Comparison of ENCODE assay signal across 20 cellular contexts in genomic region chr3:42666022-42666421, GRCh38. TPM values are rescaled to one million over a fixed set of nuclear protein-coding genes. Genes with fewer than 3 reads are reported as not detected.
DNase-seq lines count a peak whose midpoint lies in the region; ATAC-seq and TF ChIP-seq lines count a peak whose summit lies in the region.
"Had no signal": no experiment of that assay in that cellular context is flagged by ENCODE, and none has a peak within 500 bp of the region (broad histone marks: within the 10 kb centered on the region; RNA-seq: fewer than 3 reads in every experiment).

No MANE protein-coding gene starts in this region.

- ATAC-seq in left lung: no peak
- ATAC-seq in HG02981 (IDR thresholded peaks at IDR 0.05; ENCODE audit: unreplicated experiment): no peak
- ATAC-seq in PC-3: no peak
- ATAC-seq: natural killer cell treated with Interleukin-12 subunit alpha and Interleukin-12 subunit beta and Interleukin-15 and Interleukin-18, amount 100 ng/mL, for 72 hours had no signal

- intact Hi-C loops in left lung (cut with DNase I): no loop called here
- intact Hi-C loops in PC-3 (cut with micrococcal nuclease): no loop called here

- no peaks in the 10 kb centered on the region for H3K27me3 Mint-ChIP-seq in brain
- H3K27me3 Mint-ChIP-seq: natural killer cell treated with Interleukin-12 subunit alpha and Interleukin-12 subunit beta and Interleukin-15 and Interleukin-18, amount 100 ng/mL, for 72 hours had no signal

- H3K4me3 Mint-ChIP-seq in brain: no peak overlapping the region
- H3K4me3 Mint-ChIP-seq: natural killer cell treated with Interleukin-12 subunit alpha and Interleukin-12 subunit beta and Interleukin-15 and Interleukin-18, amount 100 ng/mL, for 72 hours; T-helper 1 cell treated with Interleukin-12 subunit alpha and Interleukin-12 subunit beta and Interleukin-4 antibody, amounts not matched to agents 30 μg/mL and 1 μg/mL, for 36 hours had no signal

- H3K9me3 Mint-ChIP-seq in brain: peaks cover 0 to 4% (median 0%) of the 10 kb centered on the region in 5 experiments
- H3K9me3 Mint-ChIP-seq: natural killer cell treated with Interleukin-12 subunit alpha and Interleukin-12 subunit beta and Interleukin-15 and Interleukin-18, amount 100 ng/mL, for 72 hours; T-helper 1 cell treated with Interleukin-12 subunit alpha and Interleukin-12 subunit beta and Interleukin-4 antibody, amounts not matched to agents 30 μg/mL and 1 μg/mL, for 36 hours had no signal

- TF ChIP-seq CTCF in GM10266 (IDR thresholded peaks at IDR 0.05; ENCODE audit: control insufficient read depth, insufficient read depth, low read depth, missing control alignments) (no peak), brain (conservative IDR thresholded peaks at IDR 0.05) (no peak), left lung (IDR thresholded peaks at IDR 0.05) (no peak), PC-3 (conservative IDR thresholded peaks at IDR 0.05; ENCODE audit: low read depth, low read length) (no peak)

- BruUV-seq in PC-3 (replicated peaks; lab: Mats Ljungman, UMichigan): no TSS peak

- H3K36me3 ChIP-seq in left lung (peaks cover 0 to 20% of the 10 kb centered on the region in 2 donors), PC-3 (ENCODE audit: low read depth, low read length) (no peaks in the 10 kb centered on the region)
- H3K36me3 ChIP-seq: esophagus squamous epithelium, uterus, WERI-Rb-1 had no signal

- peak overlapping the region in 3 of 5 experiments; percentile 41 to 79 (median 78) for H3K27ac Mint-ChIP-seq in brain
- H3K27ac Mint-ChIP-seq: natural killer cell treated with Interleukin-12 subunit alpha and Interleukin-12 subunit beta and Interleukin-15 and Interleukin-18, amount 100 ng/mL, for 72 hours; T-helper 1 cell treated with Interleukin-12 subunit alpha and Interleukin-12 subunit beta and Interleukin-4 antibody, amounts not matched to agents 30 μg/mL and 1 μg/mL, for 36 hours had no signal

- H3K9me2 ChIP-seq in PC-3 (replicated peaks; ENCODE audit: low read length): no peaks in the 10 kb centered on the region

- no peaks in the 10 kb centered on the region for H3K27me3 ChIP-seq in left lung
- no peaks in the 10 kb centered on the region for H3K27me3 ChIP-seq in PC-3 (ENCODE audit: low read length)
- H3K27me3 ChIP-seq: uterus had no signal

- H3K9me3 ChIP-seq in left lung (no peaks in the 10 kb centered on the region), PC-3 (ENCODE audit: low read length) (no peaks in the 10 kb centered on the region)
- H3K9me3 ChIP-seq: esophagus squamous epithelium, uterus had no signal

- H3K4me3 ChIP-seq in left lung (no peak overlapping the region), PC-3 (ENCODE audit: low read length) (no peak overlapping the region)
- H3K4me3 ChIP-seq: esophagus squamous epithelium, uterus had no signal

- no peak overlapping the region for H3K9ac ChIP-seq in PC-3 (ENCODE audit: low read length)
- H3K9ac ChIP-seq: KMS-11 had no signal

- H3K4me1 ChIP-seq in left lung (no peaks in the 10 kb centered on the region), PC-3 (ENCODE audit: insufficient read depth, low read length) (no peaks in the 10 kb centered on the region)

- H3K27ac ChIP-seq in substantia nigra (ENCODE audit: low read depth, low read length, poor library complexity, severe bottlenecking) (peak overlapping the region; percentile 22), left lung (no peak overlapping the region), PC-3 (ENCODE audit: low read length) (no peak overlapping the region)
- H3K27ac ChIP-seq: KMS-11, WERI-Rb-1 had no signal

- H3K4me2 ChIP-seq in PC-3 (ENCODE audit: low read length): no peak overlapping the region
- H3K4me2 ChIP-seq: KMS-11 had no signal

- H3K36me3 Mint-ChIP-seq in brain: no peaks in the 10 kb centered on the region
- H3K36me3 Mint-ChIP-seq: natural killer cell treated with Interleukin-12 subunit alpha and Interleukin-12 subunit beta and Interleukin-15 and Interleukin-18, amount 100 ng/mL, for 72 hours had no signal

- CTCF ChIA-PET in PC-3 (lab: Charles Lee): no interaction called here

- H3K4me1 Mint-ChIP-seq in brain: peaks cover 19% of the 10 kb centered on the region

- no peaks in the 10 kb centered on the region for H4K20me1 ChIP-seq in PC-3 (ENCODE audit: low read length)

- POLR2A ChIA-PET in PC-3 (lab: Charles Lee; ENCODE audit: unreplicated experiment): no interaction called here

- H3K79me2 ChIP-seq in PC-3 (ENCODE audit: low read length): no peaks in the 10 kb centered on the region

- no peak overlapping the region for H2AFZ ChIP-seq in PC-3 (ENCODE audit: low read length)

- DNase-seq in GM10266 (ENCODE audit: extremely low spot score): peak; percentile 17
- DNase-seq in islet precursor cell: peak; percentile 21
- DNase-seq in substantia nigra (lab: John Stamatoyannopoulos, UW): peak in 1 of 49 donors; percentile 69
- no peak for DNase-seq in left lung
- no peak for DNase-seq in PC-3
- DNase-seq: activated CD4-positive, alpha-beta T cell treated with anti-CD3 and anti-CD28 coated beads, Interleukin-2, amount 50 U/mL, for 48 hours; C1 segment of cervical spinal cord; effector CD4-positive, alpha-beta T cell; esophagus squamous epithelium; mesendoderm; NCI-H2081; NCI-H446 treated with DMSO at 0.1 percent for 48 hours; stimulated activated naive CD4-positive, alpha-beta T cell treated with Interleukin-2 at 50 U/mL for 16 hours; WERI-Rb-1 had no signal

- H3F3A ChIP-seq in PC-3 (ENCODE audit: low read length, unreplicated experiment): no peaks in the 10 kb centered on the region

RNA-seq across cellular contexts. Expression of gene ZBTB47, which starts 12.5 kb away (rescaled TPM):
- 25.6 TPM for polyA plus RNA-seq in brain (ENCODE audit: insufficient read depth, low read depth, low replicate concordance)
- 10 to 100 TPM; 18.3 to 34.9 TPM for total RNA-seq in left lung
- 9.5 and 10.8 TPM in 2 replicates for total RNA-seq in PC-3 (2014; rRNA removed)

RNA-seq across cellular contexts. Expression of gene KLHL40, which starts 19.3 kb away (rescaled TPM):
- not detected for polyA plus RNA-seq in brain (ENCODE audit: insufficient read depth, low read depth, low replicate concordance)
- total RNA-seq in left lung: not detected
- not detected in 2 replicates for total RNA-seq in PC-3 (2014; rRNA removed)
- total RNA-seq: esophagus squamous epithelium; natural killer cell treated with Interleukin-12 subunit alpha and Interleukin-12 subunit beta and Interleukin-15 and Interleukin-18, amount 100 ng/mL, for 72 hours; uterus had no signal

RNA-seq across cellular contexts. Expression of gene HHATL, which starts 36.6 kb away (rescaled TPM):
- 85.1 TPM for polyA plus RNA-seq in brain (ENCODE audit: insufficient read depth, low read depth, low replicate concordance)
- total RNA-seq in left lung: 1 to 10 TPM in 1 of 2 donors, under 1 TPM in 1; 0.29 to 1.0 TPM
- total RNA-seq in PC-3 (2014; rRNA removed): not detected in 2 replicates
- total RNA-seq: esophagus squamous epithelium; natural killer cell treated with Interleukin-12 subunit alpha and Interleukin-12 subunit beta and Interleukin-15 and Interleukin-18, amount 100 ng/mL, for 72 hours had no signal

Comparison
In these comparisons a context has a peak if more than half of its experiments do, and no peak if none do; other contexts are left out.
1. DNase-seq: peak in GM10266 (single experiment) and islet precursor cell (single experiment); none in left lung (0 of 2) and PC-3 (single experiment).